Comparison of ENCODE assay signal across 20 cellular contexts in genomic region chr1:163928080-163928479, GRCh38.
DNase-seq lines count a peak whose midpoint lies in the region; ATAC-seq and TF ChIP-seq lines count a peak whose summit lies in the region.
"Had no signal": no experiment of that assay in that cellular context is flagged by ENCODE, and none has a peak within 500 bp of the region (broad histone marks: within the 10 kb centered on the region; RNA-seq: fewer than 3 reads in every experiment).

No MANE protein-coding gene starts in this region.

- H3K27ac ChIP-seq in VCaP: peak overlapping the region; percentile 29
- H3K27ac ChIP-seq: 22Rv1, colonic mucosa had no signal

- H3K4me1 Mint-ChIP-seq in stimulated activated naive B cell treated with anti-CD40 and anti-IgM and Interleukin-4, amounts not matched to agents 10 μg/mL and 1 μg/mL and 100 μg/mL, for 72 hours: no peaks in the 10 kb centered on the region
- H3K4me1 Mint-ChIP-seq: activated CD4-positive, alpha-beta T cell treated with anti-CD3 and anti-CD28 coated beads, Interleukin-2, amount 10 ng/mL, durations not matched to agents 7 days and 5 days; B cell; IgD-negative memory B cell had no signal

- TF ChIP-seq CTCF in VCaP (conservative IDR thresholded peaks at IDR 0.05): no peak

- H3K27me3 Mint-ChIP-seq in stimulated activated naive B cell treated with anti-CD40 and anti-IgM and Interleukin-4, amounts not matched to agents 10 μg/mL and 1 μg/mL and 100 μg/mL, for 72 hours: no peaks in the 10 kb centered on the region
- H3K27me3 Mint-ChIP-seq: activated CD4-positive, alpha-beta T cell treated with anti-CD3 and anti-CD28 coated beads, Interleukin-2, amount 10 ng/mL, durations not matched to agents 7 days and 5 days; B cell; brain; IgD-negative memory B cell had no signal

- H3K27ac Mint-ChIP-seq in stimulated activated naive B cell treated with anti-CD40 and anti-IgM and Interleukin-4, amounts not matched to agents 10 μg/mL and 1 μg/mL and 100 μg/mL, for 72 hours: no peak overlapping the region
- H3K27ac Mint-ChIP-seq: activated CD4-positive, alpha-beta T cell treated with anti-CD3 and anti-CD28 coated beads, Interleukin-2, amount 10 ng/mL, durations not matched to agents 7 days and 5 days; activated T-helper 2 cell treated with anti-CD3 and anti-CD28 coated beads, Interferon-gamma antibody, Interleukin-2, Interleukin-4, amounts not matched to agents 10 μg/mL and 5 μg/mL and 100 μg/mL, durations not matched to agents 14 hours and 24 hours and 36 hours; B cell; IgD-negative memory B cell had no signal

- H3K9me3 Mint-ChIP-seq in stimulated activated naive B cell treated with anti-CD40 and anti-IgM and Interleukin-4, amounts not matched to agents 10 μg/mL and 1 μg/mL and 100 μg/mL, for 72 hours: peaks cover 4 to 10% of the 10 kb centered on the region in 2 donors
- H3K9me3 Mint-ChIP-seq: nephron had no signal

- no peaks in the 10 kb centered on the region for H3K36me3 Mint-ChIP-seq in stimulated activated naive B cell treated with anti-CD40 and anti-IgM and Interleukin-4, amounts not matched to agents 10 μg/mL and 1 μg/mL and 100 μg/mL, for 72 hours
- H3K36me3 Mint-ChIP-seq: brain, IgD-negative memory B cell had no signal

- DNase-seq in NCI-H187 treated with DMSO at 0.1 percent for 48 hours (lab: John Stamatoyannopoulos, UW) (peak; percentile 32), NCI-H187 (lab: John Stamatoyannopoulos, UW) (no peak), NCI-H1436 treated with DMSO at 0.1 percent for 48 hours (lab: John Stamatoyannopoulos, UW) (peak; percentile 4), myocyte (ENCODE audit: low read depth) (peak; percentile 17)
- DNase-seq in stimulated activated naive B cell treated with anti-CD40 and anti-IgM and Interleukin-4, amounts not matched to agents 10 μg/mL and 1 μg/mL and 100 μg/mL, for 72 hours: no peak
- DNase-seq: activated CD4-positive, alpha-beta T cell treated with anti-CD3 and anti-CD28 coated beads, Interleukin-2, amount 10 ng/mL, durations not matched to agents 7 days and 5 days; Caco-2; colonic mucosa; islet precursor cell; NCI-H226; stimulated activated CD4-positive, alpha-beta T cell treated with anti-CD3 and anti-CD28 coated beads, Interleukin-4, amount 100 ng/mL, for 24 hours had no signal

- H3K4me3 Mint-ChIP-seq in stimulated activated naive B cell treated with anti-CD40 and anti-IgM and Interleukin-4, amounts not matched to agents 10 μg/mL and 1 μg/mL and 100 μg/mL, for 72 hours: no peak overlapping the region
- H3K4me3 Mint-ChIP-seq: activated CD4-positive, alpha-beta T cell treated with anti-CD3 and anti-CD28 coated beads, Interleukin-2, amount 10 ng/mL, durations not matched to agents 7 days and 5 days; B cell; brain; IgD-negative memory B cell; nephron had no signal

- no peak for ATAC-seq in stimulated activated naive B cell treated with anti-CD40 and anti-IgM and Interleukin-4, amounts not matched to agents 10 μg/mL and 1 μg/mL and 100 μg/mL, for 72 hours (replicated peaks)
- ATAC-seq in GM21526 (IDR thresholded peaks at IDR 0.05; ENCODE audit: low FRiP score, unreplicated experiment) (no peak), GM18867 (IDR thresholded peaks at IDR 0.05; ENCODE audit: unreplicated experiment) (no peak)

Comparison
In these comparisons a context has a peak if more than half of its experiments do, and no peak if none do; other contexts are left out.
1. DNase-seq: peak in NCI-H187 treated with DMSO at 0.1 percent for 48 hours (single experiment), NCI-H1436 treated with DMSO at 0.1 percent for 48 hours (single experiment) and myocyte (single experiment); none in NCI-H187 (0 of 2) and stimulated activated naive B cell treated with anti-CD40 and anti-IgM and Interleukin-4, amounts not matched to agents 10 μg/mL and 1 μg/mL and 100 μg/mL, for 72 hours (single experiment).